Comparison of ENCODE assay signal across 20 cellular contexts in the genomic region with DNA sequence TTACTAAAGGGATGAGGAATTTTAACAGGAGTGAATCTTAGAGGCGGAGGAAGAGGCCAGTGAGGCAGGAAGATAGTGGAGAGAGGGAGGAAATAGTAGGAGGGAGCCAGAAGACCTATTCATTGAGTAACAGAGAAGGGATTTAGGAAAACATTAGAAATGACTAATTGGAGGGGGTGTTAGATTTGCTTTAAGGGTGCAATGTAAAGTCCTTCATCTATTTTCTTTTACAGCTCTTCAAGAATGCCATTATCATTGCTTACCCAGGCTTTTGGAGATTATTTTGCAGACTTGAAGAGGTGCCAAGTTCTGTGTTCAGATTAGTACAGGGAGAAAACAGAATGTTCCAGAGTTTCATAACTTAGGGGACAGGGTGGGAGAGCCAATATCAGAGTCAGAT. TPM values are rescaled to one million over a fixed set of nuclear protein-coding genes. Genes with fewer than 3 reads are reported as not detected.
DNase-seq lines count a peak whose midpoint lies in the region; ATAC-seq and TF ChIP-seq lines count a peak whose summit lies in the region.
"Had no signal": no experiment of that assay in that cellular context is flagged by ENCODE, and none has a peak within 500 bp of the region (broad histone marks: within the 10 kb centered on the region; RNA-seq: fewer than 3 reads in every experiment).

No MANE protein-coding gene starts in this region.

- TF ChIP-seq CTCF in RWPE2 (IDR thresholded peaks at IDR 0.05; ENCODE audit: poor library complexity, severe bottlenecking) (no peak), fibroblast of mammary gland (conservative IDR thresholded peaks at IDR 0.05; ENCODE audit: control insufficient read depth, insufficient read depth, low read depth, low read length) (no peak)

- H3K27me3 ChIP-seq in GM23248 (replicated peaks; ENCODE audit: insufficient read depth) (no peaks in the 10 kb centered on the region), RWPE2 (ENCODE audit: insufficient read depth, poor library complexity, severe bottlenecking) (no peaks in the 10 kb centered on the region)
- H3K27me3 ChIP-seq: SJSA1 had no signal

- no peak overlapping the region for H2AFZ ChIP-seq in GM23248

- H4K20me1 ChIP-seq in GM23248 (ENCODE audit: insufficient read depth): no peaks in the 10 kb centered on the region

- no peak overlapping the region for H3K4me2 ChIP-seq in GM23248 (ENCODE audit: unreplicated experiment)

- H3K36me3 ChIP-seq in GM23248 (ENCODE audit: low read depth) (no peaks in the 10 kb centered on the region), RWPE2 (ENCODE audit: low read depth) (no peaks in the 10 kb centered on the region)
- H3K36me3 ChIP-seq: SJSA1 had no signal

- no peaks in the 10 kb centered on the region for H3K79me2 ChIP-seq in GM23248 (ENCODE audit: insufficient read depth)

- H3K4me3 ChIP-seq in GM23248 (no peak overlapping the region), RWPE2 (ENCODE audit: severe bottlenecking) (no peak overlapping the region), fibroblast of mammary gland (ENCODE audit: control insufficient read depth, low read depth, low read length) (no peak overlapping the region), skeletal muscle cell (ENCODE audit: low read depth, low read length) (no peak overlapping the region)
- H3K4me3 ChIP-seq: SJSA1 had no signal

- H3K4me1 ChIP-seq in GM23248 (ENCODE audit: insufficient read depth) (no peaks in the 10 kb centered on the region), RWPE2 (ENCODE audit: insufficient read depth, poor library complexity, severe bottlenecking) (peaks cover 14% of the 10 kb centered on the region)
- H3K4me1 ChIP-seq: SJSA1 had no signal

- no peaks in the 10 kb centered on the region for H3F3A ChIP-seq in GM23248 (ENCODE audit: insufficient read depth)

- H3K9ac ChIP-seq in GM23248: no peak overlapping the region

- 15 to 20% methylated on average over 1 of the region's 1 CpG for WGBS in GM23248 (ENCODE audit: low coverage in 1 of 2, low lambda C conversion rate in 2 of 2, missing lambda C conversion rate in 2 of 2), 2 experiments

- ATAC-seq in RWPE2 (ENCODE audit: low read depth) (peak; percentile 44; the same call in 2 of the 3 replicates), left lobe of liver (no peak), GM18868 (IDR thresholded peaks at IDR 0.05; ENCODE audit: unreplicated experiment) (no peak)

- H3K9me3 ChIP-seq in GM23248 (ENCODE audit: low read depth) (no peaks in the 10 kb centered on the region), RWPE2 (ENCODE audit: severe bottlenecking) (no peaks in the 10 kb centered on the region)
- H3K9me3 ChIP-seq: SJSA1 had no signal

- DNase-seq in GM23248: peak; percentile 25
- no peak for DNase-seq in RWPE2 (ENCODE audit: low spot score)
- DNase-seq in fibroblast of mammary gland (ENCODE audit: low read depth): peak; percentile 84
- DNase-seq in skeletal muscle cell (ENCODE audit: low read depth): peak; percentile 38
- DNase-seq in left lobe of liver (ENCODE audit: low spot score): no peak
- no peak for DNase-seq in substantia nigra (lab: John Stamatoyannopoulos, UW)
- DNase-seq: ACHN; AML-193; H7; MV-4-11; NCI-H1417; NCI-H1930; NCI-H446; NCI-H69; NK-92 treated with Interleukin-12 subunit alpha and Interleukin-12 subunit beta, amount 100 ng/mL, for 24 hours; OCI-M1 had no signal

- no peak overlapping the region for H3K27ac ChIP-seq in GM23248
- peak overlapping the region; percentile 68 for H3K27ac ChIP-seq in RWPE2 (ENCODE audit: poor library complexity, severe bottlenecking)
- no peak overlapping the region for H3K27ac ChIP-seq in substantia nigra (ENCODE audit: low read depth, low read length, poor library complexity, severe bottlenecking)
- H3K27ac ChIP-seq: RWPE1, SJSA1 had no signal

- H3K9me2 ChIP-seq in GM23248 (ENCODE audit: insufficient read depth): no peaks in the 10 kb centered on the region

- in situ Hi-C loops in GM23248 (cut with MboI): no loop called here

RNA-seq across cellular contexts. Expression of gene OR10J1, which starts 33.8 kb away (rescaled TPM):
- total RNA-seq in GM23248 (2014; rRNA removed; shearing (Covaris generic)): not detected in 2 replicates
- polyA plus RNA-seq in GM23248 (2016; fragmentation: Nextera tagmentation; extraction: Ambion mirVana): not detected in 2 replicates
- total RNA-seq in left lobe of liver: not detected
- total RNA-seq: H7, SJSA1 had no signal
- polyA plus RNA-seq: CD14-positive monocyte had no signal

RNA-seq across cellular contexts. Expression of gene OR10J4, which starts 41.3 kb away (rescaled TPM):
- not detected in 2 replicates for total RNA-seq in GM23248 (2014; rRNA removed; shearing (Covaris generic))
- not detected in 2 replicates for polyA plus RNA-seq in GM23248 (2016; fragmentation: Nextera tagmentation; extraction: Ambion mirVana)
- total RNA-seq in left lobe of liver: not detected
- total RNA-seq: H7, SJSA1 had no signal
- polyA plus RNA-seq: CD14-positive monocyte had no signal

Comparison
In these comparisons a context has a peak if more than half of its experiments do, and no peak if none do; other contexts are left out.
1. DNase-seq: peak in GM23248 (single experiment), fibroblast of mammary gland (single experiment) and skeletal muscle cell (single experiment); none in RWPE2 (single experiment), left lobe of liver (single experiment) and substantia nigra (0 of 49).